Comparison of ENCODE assay signal across 8 cellular contexts in genomic region chr9:91419222-91420191, GRCh38. TPM values are rescaled to one million over a fixed set of nuclear protein-coding genes. Genes with fewer than 3 reads are reported as not detected.
A peak's percentile ranks its signal among the peaks of the same experiment; 100 is the strongest.
DNase-seq lines count a peak whose midpoint lies in the region; ATAC-seq and TF ChIP-seq lines count a peak whose summit lies in the region.

No MANE protein-coding gene starts in this region.

- intact Hi-C loops in MCF 10A (cut with micrococcal nuclease), result loop anchor here (5.0 to 10.0 kb wide), 2 partner anchors 145 to 222 kb away; no protein-coding TSS in a partner anchor

- TF ChIP-seq CTCF in MCF 10A (IDR thresholded peaks at IDR 0.05; ENCODE audit: unreplicated experiment) (no peak), GM20000 (IDR thresholded peaks at IDR 0.05; ENCODE audit: extremely low read depth, missing control alignments) (no peak), endodermal cell (conservative IDR thresholded peaks at IDR 0.05) (no peak)

- H3K9me3 Mint-ChIP-seq in MCF 10A (ENCODE audit: unreplicated experiment), result no peaks in the 10 kb centered on the region
- H3K9me3 Mint-ChIP-seq in endodermal cell, result no peaks in the 10 kb centered on the region

- H3K9me3 ChIP-seq in mesodermal cell (ENCODE audit: control insufficient read depth, low read length) (no peaks in the 10 kb centered on the region), endodermal cell (ENCODE audit: control insufficient read depth, low read length) (no peaks in the 10 kb centered on the region)

- H3K4me3 Mint-ChIP-seq in MCF 10A (ENCODE audit: unreplicated experiment) (peak overlapping the region; percentile 100), endodermal cell (no peak overlapping the region)

- POLR2A ChIA-PET in MCF 10A (lab: Yijun Ruan, JAX), result interaction anchor here (0.5 to 11.8 kb wide), 25 partner anchors 7 to 536 kb away, joined by 3 to 124 read pairs (median 5); partner anchors contain the start of gene AUH

- H3K4me1 Mint-ChIP-seq in MCF 10A (ENCODE audit: insufficient read depth, unreplicated experiment), result peaks cover 51% of the 10 kb centered on the region
- H3K4me1 Mint-ChIP-seq in endodermal cell, result peaks cover 20% of the 10 kb centered on the region

- H3K9ac ChIP-seq in endodermal cell (ENCODE audit: extremely low read depth, low read length, poor library complexity, severe bottlenecking), result no peak overlapping the region

- H3K36me3 Mint-ChIP-seq in MCF 10A (ENCODE audit: insufficient read depth, unreplicated experiment) (peaks cover 46% of the 10 kb centered on the region), endodermal cell (ENCODE audit: low read depth) (no peaks in the 10 kb centered on the region)

- H3K36me3 ChIP-seq in mesodermal cell (ENCODE audit: control insufficient read depth, insufficient read depth, low read length) (peaks cover 5% of the 10 kb centered on the region), endodermal cell (ENCODE audit: control insufficient read depth, insufficient read depth, low read length) (no peaks in the 10 kb centered on the region)

- H3K4me3 ChIP-seq in mesodermal cell (ENCODE audit: extremely low read depth, insufficient read depth, low read length, poor library complexity, severe bottlenecking), result no peak overlapping the region
- H3K4me3 ChIP-seq in endodermal cell (ENCODE audit: low read length), result no peak overlapping the region

- DNase-seq in EH (ENCODE audit: low read depth), result peak; percentile 95
- DNase-seq in NOMO-1 (lab: John Stamatoyannopoulos, UW; ENCODE audit: unreplicated experiment in 2 of 2), result peak; percentile 76 to 85
- DNase-seq in MCF 10A (ENCODE audit: unreplicated experiment), result peak; percentile 96
- no peak for DNase-seq in GM20000 (ENCODE audit: low spot score)
- no peak for DNase-seq in endodermal cell

- BruUV-seq in MCF 10A (replicated peaks; lab: Mats Ljungman, UMichigan), result TSS peak; percentile 53

- CTCF ChIA-PET in MCF 10A (lab: Yijun Ruan, JAX), result interaction anchor here (0.7 to 1.5 kb wide), 5 partner anchors 9 to 429 kb away, joined by 3 to 5 read pairs (median 3); no protein-coding TSS in a partner anchor

- 89 to 90% methylated on average over 5 to 6 of the region's 10 CpGs for WGBS in mesodermal cell (ENCODE audit: insufficient coverage in 2 of 2), 2 experiments
- 91 to 93% methylated on average over 5 to 10 of the region's 10 CpGs for WGBS in endodermal cell (ENCODE audit: insufficient coverage in 1 of 2, insufficient read length in 1 of 2), 2 experiments

- H3K27ac Mint-ChIP-seq in MCF 10A (ENCODE audit: low read depth, unreplicated experiment) (peak overlapping the region; percentile 99), endodermal cell (no peak overlapping the region)

- H3K27me3 Mint-ChIP-seq in MCF 10A (ENCODE audit: insufficient read depth, unreplicated experiment) (no peaks in the 10 kb centered on the region), endodermal cell (ENCODE audit: insufficient read depth) (peaks cover 27% of the 10 kb centered on the region)

- ATAC-seq in HG03280 (IDR thresholded peaks at IDR 0.05; ENCODE audit: unreplicated experiment), result no peak
- no peak for ATAC-seq in GM19455 (IDR thresholded peaks at IDR 0.05; ENCODE audit: unreplicated experiment)

- H3K4me1 ChIP-seq in mesodermal cell (ENCODE audit: control insufficient read depth, insufficient read depth, low read length, poor library complexity, severe bottlenecking), result peaks cover 16% of the 10 kb centered on the region
- H3K4me1 ChIP-seq in endodermal cell (ENCODE audit: control insufficient read depth, insufficient read depth, low read length), result no peaks in the 10 kb centered on the region

- peaks cover 5% of the 10 kb centered on the region for H3K27me3 ChIP-seq in endodermal cell (ENCODE audit: control insufficient read depth, insufficient read depth, low read length, poor library complexity, severe bottlenecking)

- H3K27ac ChIP-seq in mesodermal cell (ENCODE audit: low read depth, low read length, severe bottlenecking) (peak overlapping the region; percentile 41), endodermal cell (ENCODE audit: low read depth, low read length) (no peak overlapping the region)

RNA-seq across cellular contexts. Expression of gene NFIL3, which starts 4.1 kb away (rescaled TPM):
- total RNA-seq in MCF 10A (2022) (70.4 and 76.8 TPM in 2 replicates), endodermal cell (10 to 100 TPM; 13.5 to 17.4 TPM)
- 17.7 TPM for polyA plus RNA-seq in mesodermal cell (2013, experiment 1 of 2)
- polyA plus RNA-seq in mesodermal cell (2013, experiment 2 of 2), result 18.5 TPM
- 15.9 TPM for polyA plus RNA-seq in endodermal cell (2013, experiment 1 of 2)
- polyA plus RNA-seq in endodermal cell (2013, experiment 2 of 2), result 14.2 TPM

RNA-seq across cellular contexts. Expression of gene AUH, which starts 57.8 kb away (rescaled TPM):
- total RNA-seq in MCF 10A (2022), result 16.1 and 20.9 TPM in 2 replicates
- polyA plus RNA-seq in mesodermal cell (2013, experiment 1 of 2), result 18.1 TPM
- 20.1 TPM for polyA plus RNA-seq in mesodermal cell (2013, experiment 2 of 2)
- total RNA-seq in endodermal cell, result 10 to 100 TPM; 23.0 to 23.5 TPM
- polyA plus RNA-seq in endodermal cell (2013, experiment 1 of 2), result 15.3 TPM
- polyA plus RNA-seq in endodermal cell (2013, experiment 2 of 2), result 14.4 TPM

Comparison
In these comparisons a context has a peak if more than half of its experiments do, and no peak if none do; other contexts are left out.
1. DNase-seq: peak in EH (single experiment), NOMO-1 (2 of 2) and MCF 10A (single experiment); none in GM20000 (single experiment) and endodermal cell (single experiment).